Comparison of ENCODE assay signal across 1 cellular context in the genomic region with DNA sequence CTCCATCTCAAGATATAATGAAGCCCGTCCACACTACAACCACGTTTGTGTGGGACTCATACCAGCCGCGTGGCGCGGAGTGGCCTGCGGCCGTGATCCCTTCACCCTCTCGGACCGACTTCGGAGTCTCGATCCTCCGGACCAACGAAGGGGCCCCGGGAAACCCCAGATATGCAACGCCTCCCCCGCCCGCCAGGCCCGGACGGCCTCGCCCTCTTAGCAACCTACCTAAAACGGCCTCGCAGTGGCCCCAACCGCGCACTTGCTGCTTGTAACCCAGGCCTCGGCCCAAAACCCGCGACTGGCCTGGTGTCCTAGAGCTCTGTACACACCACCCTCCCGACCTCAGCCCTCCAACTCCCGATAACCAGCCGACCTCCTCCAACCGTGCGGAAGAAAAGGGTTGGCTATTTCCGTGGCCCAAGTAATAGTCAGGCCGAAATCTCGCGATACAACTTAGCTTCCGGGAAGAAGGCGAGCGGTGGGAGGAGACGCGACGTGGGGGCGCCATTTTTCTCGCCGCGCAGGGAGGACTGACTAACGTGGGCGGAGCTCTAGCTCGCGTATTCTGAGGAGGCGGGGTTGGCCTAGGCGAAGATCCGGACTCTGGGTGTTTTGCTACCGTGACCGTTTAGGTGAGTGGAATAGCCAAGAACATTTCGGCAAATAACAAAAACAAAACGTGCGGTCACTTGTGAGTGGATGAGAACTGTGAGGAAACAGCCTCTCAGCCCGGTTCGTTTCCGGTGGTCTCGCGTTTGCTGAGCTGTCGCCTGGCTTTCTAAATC.
TF ChIP-seq lines count a peak whose summit lies in the region.

A gene (plus strand): TSS at position 579 of the 788 bp plus-strand sequence. CDS start 5,722 bp downstream, outside the sequence.
A gene with protein sequence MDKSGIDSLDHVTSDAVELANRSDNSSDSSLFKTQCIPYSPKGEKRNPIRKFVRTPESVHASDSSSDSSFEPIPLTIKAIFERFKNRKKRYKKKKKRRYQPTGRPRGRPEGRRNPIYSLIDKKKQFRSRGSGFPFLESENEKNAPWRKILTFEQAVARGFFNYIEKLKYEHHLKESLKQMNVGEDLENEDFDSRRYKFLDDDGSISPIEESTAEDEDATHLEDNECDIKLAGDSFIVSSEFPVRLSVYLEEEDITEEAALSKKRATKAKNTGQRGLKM (minus strand): TSS at position 402 of the 788 bp plus-strand sequence. CDS start 2,191 bp downstream, outside the sequence.

TF ChIP-seq in HepG2, 621 proteins besides CTCF, POLR2A, EP300 and RAD21 (continued from another document and continues in another):
- TF ChIP-seq, protein P1, sequence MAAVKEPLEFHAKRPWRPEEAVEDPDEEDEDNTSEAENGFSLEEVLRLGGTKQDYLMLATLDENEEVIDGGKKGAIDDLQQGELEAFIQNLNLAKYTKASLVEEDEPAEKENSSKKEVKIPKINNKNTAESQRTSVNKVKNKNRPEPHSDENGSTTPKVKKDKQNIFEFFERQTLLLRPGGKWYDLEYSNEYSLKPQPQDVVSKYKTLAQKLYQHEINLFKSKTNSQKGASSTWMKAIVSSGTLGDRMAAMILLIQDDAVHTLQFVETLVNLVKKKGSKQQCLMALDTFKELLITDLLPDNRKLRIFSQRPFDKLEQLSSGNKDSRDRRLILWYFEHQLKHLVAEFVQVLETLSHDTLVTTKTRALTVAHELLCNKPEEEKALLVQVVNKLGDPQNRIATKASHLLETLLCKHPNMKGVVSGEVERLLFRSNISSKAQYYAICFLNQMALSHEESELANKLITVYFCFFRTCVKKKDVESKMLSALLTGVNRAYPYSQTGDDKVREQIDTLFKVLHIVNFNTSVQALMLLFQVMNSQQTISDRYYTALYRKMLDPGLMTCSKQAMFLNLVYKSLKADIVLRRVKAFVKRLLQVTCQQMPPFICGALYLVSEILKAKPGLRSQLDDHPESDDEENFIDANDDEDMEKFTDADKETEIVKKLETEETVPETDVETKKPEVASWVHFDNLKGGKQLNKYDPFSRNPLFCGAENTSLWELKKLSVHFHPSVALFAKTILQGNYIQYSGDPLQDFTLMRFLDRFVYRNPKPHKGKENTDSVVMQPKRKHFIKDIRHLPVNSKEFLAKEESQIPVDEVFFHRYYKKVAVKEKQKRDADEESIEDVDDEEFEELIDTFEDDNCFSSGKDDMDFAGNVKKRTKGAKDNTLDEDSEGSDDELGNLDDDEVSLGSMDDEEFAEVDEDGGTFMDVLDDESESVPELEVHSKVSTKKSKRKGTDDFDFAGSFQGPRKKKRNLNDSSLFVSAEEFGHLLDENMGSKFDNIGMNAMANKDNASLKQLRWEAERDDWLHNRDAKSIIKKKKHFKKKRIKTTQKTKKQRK (IDR thresholded peaks at IDR 0.05; ENCODE audit: low read length), result no peak
- TF ChIP-seq, protein P2, sequence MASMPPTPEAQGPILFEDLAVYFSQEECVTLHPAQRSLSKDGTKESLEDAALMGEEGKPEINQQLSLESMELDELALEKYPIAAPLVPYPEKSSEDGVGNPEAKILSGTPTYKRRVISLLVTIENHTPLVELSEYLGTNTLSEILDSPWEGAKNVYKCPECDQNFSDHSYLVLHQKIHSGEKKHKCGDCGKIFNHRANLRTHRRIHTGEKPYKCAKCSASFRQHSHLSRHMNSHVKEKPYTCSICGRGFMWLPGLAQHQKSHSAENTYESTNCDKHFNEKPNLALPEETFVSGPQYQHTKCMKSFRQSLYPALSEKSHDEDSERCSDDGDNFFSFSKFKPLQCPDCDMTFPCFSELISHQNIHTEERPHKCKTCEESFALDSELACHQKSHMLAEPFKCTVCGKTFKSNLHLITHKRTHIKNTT (CRISPR knock-in tag; IDR thresholded peaks at IDR 0.05), result no peak
- TF ChIP-seq IRF2 (CRISPR knock-in tag; IDR thresholded peaks at IDR 0.05), result peak; percentile 80
- no peak for TF ChIP-seq ZNF484 (CRISPR knock-in tag; IDR thresholded peaks at IDR 0.05; ENCODE audit: borderline replicate concordance, low read depth)
- 0 out of 2 replicates have a peak, but pooled peaks have one; percentile 34 for TF ChIP-seq FOXK1 (CRISPR knock-in tag; IDR thresholded peaks at IDR 0.05; ENCODE audit: borderline replicate concordance, low read depth)
- TF ChIP-seq, protein P3, sequence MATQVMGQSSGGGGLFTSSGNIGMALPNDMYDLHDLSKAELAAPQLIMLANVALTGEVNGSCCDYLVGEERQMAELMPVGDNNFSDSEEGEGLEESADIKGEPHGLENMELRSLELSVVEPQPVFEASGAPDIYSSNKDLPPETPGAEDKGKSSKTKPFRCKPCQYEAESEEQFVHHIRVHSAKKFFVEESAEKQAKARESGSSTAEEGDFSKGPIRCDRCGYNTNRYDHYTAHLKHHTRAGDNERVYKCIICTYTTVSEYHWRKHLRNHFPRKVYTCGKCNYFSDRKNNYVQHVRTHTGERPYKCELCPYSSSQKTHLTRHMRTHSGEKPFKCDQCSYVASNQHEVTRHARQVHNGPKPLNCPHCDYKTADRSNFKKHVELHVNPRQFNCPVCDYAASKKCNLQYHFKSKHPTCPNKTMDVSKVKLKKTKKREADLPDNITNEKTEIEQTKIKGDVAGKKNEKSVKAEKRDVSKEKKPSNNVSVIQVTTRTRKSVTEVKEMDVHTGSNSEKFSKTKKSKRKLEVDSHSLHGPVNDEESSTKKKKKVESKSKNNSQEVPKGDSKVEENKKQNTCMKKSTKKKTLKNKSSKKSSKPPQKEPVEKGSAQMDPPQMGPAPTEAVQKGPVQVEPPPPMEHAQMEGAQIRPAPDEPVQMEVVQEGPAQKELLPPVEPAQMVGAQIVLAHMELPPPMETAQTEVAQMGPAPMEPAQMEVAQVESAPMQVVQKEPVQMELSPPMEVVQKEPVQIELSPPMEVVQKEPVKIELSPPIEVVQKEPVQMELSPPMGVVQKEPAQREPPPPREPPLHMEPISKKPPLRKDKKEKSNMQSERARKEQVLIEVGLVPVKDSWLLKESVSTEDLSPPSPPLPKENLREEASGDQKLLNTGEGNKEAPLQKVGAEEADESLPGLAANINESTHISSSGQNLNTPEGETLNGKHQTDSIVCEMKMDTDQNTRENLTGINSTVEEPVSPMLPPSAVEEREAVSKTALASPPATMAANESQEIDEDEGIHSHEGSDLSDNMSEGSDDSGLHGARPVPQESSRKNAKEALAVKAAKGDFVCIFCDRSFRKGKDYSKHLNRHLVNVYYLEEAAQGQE (IDR thresholded peaks at IDR 0.05; ENCODE audit: borderline replicate concordance in 1 of 2, low read depth in 1 of 2, low read length in 2 of 2), result peak in 1 of 2 experiments; percentile 78; a peak in 2 of 4 replicates
- no peak for TF ChIP-seq ZNF674 (CRISPR knock-in tag; IDR thresholded peaks at IDR 0.05; ENCODE audit: low read depth)
- TF ChIP-seq ZNF354B (CRISPR knock-in tag; IDR thresholded peaks at IDR 0.05), result no peak
- no peak for TF ChIP-seq ZNF839 (CRISPR knock-in tag; IDR thresholded peaks at IDR 0.05; ENCODE audit: borderline replicate concordance)
- peak; percentile 73 for TF ChIP-seq JARID2 (CRISPR knock-in tag; IDR thresholded peaks at IDR 0.05; ENCODE audit: insufficient replicate concordance)
- TF ChIP-seq ZNF546 (CRISPR knock-in tag; conservative IDR thresholded peaks at IDR 0.05), result no peak
- no peak for TF ChIP-seq TP53 (CRISPR knock-in tag; conservative IDR thresholded peaks at IDR 0.05)
- peak; percentile 70 for TF ChIP-seq SMAD3 (CRISPR knock-in tag; IDR thresholded peaks at IDR 0.05)
- no peak for TF ChIP-seq FLYWCH1 (CRISPR knock-in tag; IDR thresholded peaks at IDR 0.05)
- TF ChIP-seq ELF1 (CRISPR knock-in tag; IDR thresholded peaks at IDR 0.05), result peak; percentile 97
- no peak for TF ChIP-seq CCAR2 (optimal IDR thresholded peaks at IDR 0.05; ENCODE audit: low read depth, low read length)
- TF ChIP-seq, protein P4, sequence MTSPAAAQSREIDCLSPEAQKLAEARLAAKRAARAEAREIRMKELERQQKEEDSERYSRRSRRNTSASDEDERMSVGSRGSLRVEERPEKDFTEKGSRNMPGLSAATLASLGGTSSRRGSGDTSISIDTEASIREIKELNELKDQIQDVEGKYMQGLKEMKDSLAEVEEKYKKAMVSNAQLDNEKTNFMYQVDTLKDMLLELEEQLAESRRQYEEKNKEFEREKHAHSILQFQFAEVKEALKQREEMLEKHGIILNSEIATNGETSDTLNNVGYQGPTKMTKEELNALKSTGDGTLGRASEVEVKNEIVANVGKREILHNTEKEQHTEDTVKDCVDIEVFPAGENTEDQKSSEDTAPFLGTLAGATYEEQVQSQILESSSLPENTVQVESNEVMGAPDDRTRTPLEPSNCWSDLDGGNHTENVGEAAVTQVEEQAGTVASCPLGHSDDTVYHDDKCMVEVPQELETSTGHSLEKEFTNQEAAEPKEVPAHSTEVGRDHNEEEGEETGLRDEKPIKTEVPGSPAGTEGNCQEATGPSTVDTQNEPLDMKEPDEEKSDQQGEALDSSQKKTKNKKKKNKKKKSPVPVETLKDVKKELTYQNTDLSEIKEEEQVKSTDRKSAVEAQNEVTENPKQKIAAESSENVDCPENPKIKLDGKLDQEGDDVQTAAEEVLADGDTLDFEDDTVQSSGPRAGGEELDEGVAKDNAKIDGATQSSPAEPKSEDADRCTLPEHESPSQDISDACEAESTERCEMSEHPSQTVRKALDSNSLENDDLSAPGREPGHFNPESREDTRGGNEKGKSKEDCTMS (CRISPR knock-in tag; conservative IDR thresholded peaks at IDR 0.05), result no peak
- peak; percentile 56; the same call in 1 of the 2 replicates for TF ChIP-seq HDAC1 (CRISPR knock-in tag; IDR thresholded peaks at IDR 0.05)
- no peak for TF ChIP-seq EED (CRISPR knock-in tag; IDR thresholded peaks at IDR 0.05)
- TF ChIP-seq MLLT10 (CRISPR knock-in tag; IDR thresholded peaks at IDR 0.05), result no peak
- TF ChIP-seq, protein P5, sequence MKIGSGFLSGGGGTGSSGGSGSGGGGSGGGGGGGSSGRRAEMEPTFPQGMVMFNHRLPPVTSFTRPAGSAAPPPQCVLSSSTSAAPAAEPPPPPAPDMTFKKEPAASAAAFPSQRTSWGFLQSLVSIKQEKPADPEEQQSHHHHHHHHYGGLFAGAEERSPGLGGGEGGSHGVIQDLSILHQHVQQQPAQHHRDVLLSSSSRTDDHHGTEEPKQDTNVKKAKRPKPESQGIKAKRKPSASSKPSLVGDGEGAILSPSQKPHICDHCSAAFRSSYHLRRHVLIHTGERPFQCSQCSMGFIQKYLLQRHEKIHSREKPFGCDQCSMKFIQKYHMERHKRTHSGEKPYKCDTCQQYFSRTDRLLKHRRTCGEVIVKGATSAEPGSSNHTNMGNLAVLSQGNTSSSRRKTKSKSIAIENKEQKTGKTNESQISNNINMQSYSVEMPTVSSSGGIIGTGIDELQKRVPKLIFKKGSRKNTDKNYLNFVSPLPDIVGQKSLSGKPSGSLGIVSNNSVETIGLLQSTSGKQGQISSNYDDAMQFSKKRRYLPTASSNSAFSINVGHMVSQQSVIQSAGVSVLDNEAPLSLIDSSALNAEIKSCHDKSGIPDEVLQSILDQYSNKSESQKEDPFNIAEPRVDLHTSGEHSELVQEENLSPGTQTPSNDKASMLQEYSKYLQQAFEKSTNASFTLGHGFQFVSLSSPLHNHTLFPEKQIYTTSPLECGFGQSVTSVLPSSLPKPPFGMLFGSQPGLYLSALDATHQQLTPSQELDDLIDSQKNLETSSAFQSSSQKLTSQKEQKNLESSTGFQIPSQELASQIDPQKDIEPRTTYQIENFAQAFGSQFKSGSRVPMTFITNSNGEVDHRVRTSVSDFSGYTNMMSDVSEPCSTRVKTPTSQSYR (CRISPR knock-in tag; IDR thresholded peaks at IDR 0.05; ENCODE audit: borderline replicate concordance), result peak; percentile 65; the same call in 1 of the 2 replicates
- TF ChIP-seq TARDBP (CRISPR knock-in tag; IDR thresholded peaks at IDR 0.05), result peak; percentile 58
- TF ChIP-seq, protein P6, sequence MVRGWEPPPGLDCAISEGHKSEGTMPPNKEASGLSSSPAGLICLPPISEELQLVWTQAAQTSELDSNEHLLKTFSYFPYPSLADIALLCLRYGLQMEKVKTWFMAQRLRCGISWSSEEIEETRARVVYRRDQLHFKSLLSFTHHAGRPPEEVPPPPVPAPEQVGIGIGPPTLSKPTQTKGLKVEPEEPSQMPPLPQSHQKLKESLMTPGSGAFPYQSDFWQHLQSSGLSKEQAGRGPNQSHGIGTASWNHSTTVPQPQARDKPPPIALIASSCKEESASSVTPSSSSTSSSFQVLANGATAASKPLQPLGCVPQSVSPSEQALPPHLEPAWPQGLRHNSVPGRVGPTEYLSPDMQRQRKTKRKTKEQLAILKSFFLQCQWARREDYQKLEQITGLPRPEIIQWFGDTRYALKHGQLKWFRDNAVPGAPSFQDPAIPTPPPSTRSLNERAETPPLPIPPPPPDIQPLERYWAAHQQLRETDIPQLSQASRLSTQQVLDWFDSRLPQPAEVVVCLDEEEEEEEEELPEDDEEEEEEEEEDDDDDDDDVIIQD (CRISPR knock-in tag; IDR thresholded peaks at IDR 0.05; ENCODE audit: low read depth), result peak; percentile 72; the same call in 1 of the 2 replicates
- TF ChIP-seq ZFP36L2 (CRISPR knock-in tag; IDR thresholded peaks at IDR 0.05), result no peak
- 0 out of 2 replicates have a peak, but pooled peaks have one; percentile 23 for TF ChIP-seq ZSCAN29 (CRISPR knock-in tag; conservative IDR thresholded peaks at IDR 0.05)
- TF ChIP-seq, protein P7, sequence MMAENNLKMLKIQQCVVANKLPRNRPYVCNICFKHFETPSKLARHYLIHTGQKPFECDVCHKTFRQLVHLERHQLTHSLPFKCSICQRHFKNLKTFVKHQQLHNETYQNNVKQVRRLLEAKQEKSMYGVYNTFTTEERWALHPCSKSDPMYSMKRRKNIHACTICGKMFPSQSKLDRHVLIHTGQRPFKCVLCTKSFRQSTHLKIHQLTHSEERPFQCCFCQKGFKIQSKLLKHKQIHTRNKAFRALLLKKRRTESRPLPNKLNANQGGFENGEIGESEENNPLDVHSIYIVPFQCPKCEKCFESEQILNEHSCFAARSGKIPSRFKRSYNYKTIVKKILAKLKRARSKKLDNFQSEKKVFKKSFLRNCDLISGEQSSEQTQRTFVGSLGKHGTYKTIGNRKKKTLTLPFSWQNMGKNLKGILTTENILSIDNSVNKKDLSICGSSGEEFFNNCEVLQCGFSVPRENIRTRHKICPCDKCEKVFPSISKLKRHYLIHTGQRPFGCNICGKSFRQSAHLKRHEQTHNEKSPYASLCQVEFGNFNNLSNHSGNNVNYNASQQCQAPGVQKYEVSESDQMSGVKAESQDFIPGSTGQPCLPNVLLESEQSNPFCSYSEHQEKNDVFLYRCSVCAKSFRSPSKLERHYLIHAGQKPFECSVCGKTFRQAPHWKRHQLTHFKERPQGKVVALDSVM (CRISPR knock-in tag; IDR thresholded peaks at IDR 0.05), result peak; percentile 45; the same call in 1 of the 2 replicates
- TF ChIP-seq, protein P8, sequence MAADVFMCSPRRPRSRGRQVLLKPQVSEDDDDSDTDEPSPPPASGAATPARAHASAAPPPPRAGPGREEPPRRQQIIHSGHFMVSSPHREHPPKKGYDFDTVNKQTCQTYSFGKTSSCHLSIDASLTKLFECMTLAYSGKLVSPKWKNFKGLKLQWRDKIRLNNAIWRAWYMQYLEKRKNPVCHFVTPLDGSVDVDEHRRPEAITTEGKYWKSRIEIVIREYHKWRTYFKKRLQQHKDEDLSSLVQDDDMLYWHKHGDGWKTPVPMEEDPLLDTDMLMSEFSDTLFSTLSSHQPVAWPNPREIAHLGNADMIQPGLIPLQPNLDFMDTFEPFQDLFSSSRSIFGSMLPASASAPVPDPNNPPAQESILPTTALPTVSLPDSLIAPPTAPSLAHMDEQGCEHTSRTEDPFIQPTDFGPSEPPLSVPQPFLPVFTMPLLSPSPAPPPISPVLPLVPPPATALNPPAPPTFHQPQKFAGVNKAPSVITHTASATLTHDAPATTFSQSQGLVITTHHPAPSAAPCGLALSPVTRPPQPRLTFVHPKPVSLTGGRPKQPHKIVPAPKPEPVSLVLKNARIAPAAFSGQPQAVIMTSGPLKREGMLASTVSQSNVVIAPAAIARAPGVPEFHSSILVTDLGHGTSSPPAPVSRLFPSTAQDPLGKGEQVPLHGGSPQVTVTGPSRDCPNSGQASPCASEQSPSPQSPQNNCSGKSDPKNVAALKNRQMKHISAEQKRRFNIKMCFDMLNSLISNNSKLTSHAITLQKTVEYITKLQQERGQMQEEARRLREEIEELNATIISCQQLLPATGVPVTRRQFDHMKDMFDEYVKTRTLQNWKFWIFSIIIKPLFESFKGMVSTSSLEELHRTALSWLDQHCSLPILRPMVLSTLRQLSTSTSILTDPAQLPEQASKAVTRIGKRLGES (CRISPR knock-in tag; IDR thresholded peaks at IDR 0.05; ENCODE audit: borderline replicate concordance), result no peak
